Comparison of ENCODE assay signal across 9 cellular contexts in genomic region chr9:86097510-86098224, GRCh38. TPM values are rescaled to one million over a fixed set of nuclear protein-coding genes. Genes with fewer than 3 reads are reported as not detected.
DNase-seq lines count a peak whose midpoint lies in the region; TF ChIP-seq lines count a peak whose summit lies in the region.
"Had no signal": no experiment of that assay in that cellular context is flagged by ENCODE, and none has a peak within 500 bp of the region (broad histone marks: within the 10 kb centered on the region; RNA-seq: fewer than 3 reads in every experiment).

No MANE protein-coding gene starts in this region.

- no peaks in the 10 kb centered on the region for H4K20me1 ChIP-seq in GM23248 (ENCODE audit: insufficient read depth)
- H4K20me1 ChIP-seq in neural progenitor cell (ENCODE audit: low read depth): peaks cover 25% of the 10 kb centered on the region

- in situ Hi-C loops in GM23248 (cut with MboI): no loop called here

- H3K9ac ChIP-seq in GM23248 (peak overlapping the region; percentile 89), neural progenitor cell (peak overlapping the region; percentile 64)

- peaks cover 16% of the 10 kb centered on the region for H3F3A ChIP-seq in GM23248 (ENCODE audit: insufficient read depth)
- peaks cover 9% of the 10 kb centered on the region for H3F3A ChIP-seq in neural progenitor cell (ENCODE audit: low read depth)

- H3K4me1 ChIP-seq in GM23248 (ENCODE audit: insufficient read depth): peaks cover 17% of the 10 kb centered on the region
- H3K4me1 ChIP-seq in ectodermal cell (ENCODE audit: control insufficient read depth, insufficient read depth, low read length): peaks cover 17% of the 10 kb centered on the region
- peaks cover 14% of the 10 kb centered on the region for H3K4me1 ChIP-seq in neural progenitor cell

- peaks cover 2% of the 10 kb centered on the region for H3K27me3 Mint-ChIP-seq in neural progenitor cell (ENCODE audit: insufficient read depth, low read depth)

- H3K27ac ChIP-seq in GM23248 (no peak overlapping the region), ectodermal cell (ENCODE audit: insufficient read depth, low read depth, low read length, poor library complexity, severe bottlenecking) (no peak overlapping the region), neural progenitor cell (no peak overlapping the region)

- H3K4me2 ChIP-seq in GM23248 (ENCODE audit: unreplicated experiment) (peak overlapping the region; percentile 95), neural progenitor cell (peak overlapping the region; percentile 91)

- H3K4me3 ChIP-seq in GM23248 (peak overlapping the region; percentile 85), ectodermal cell (ENCODE audit: insufficient read depth, low read depth, low read length) (peak overlapping the region; percentile 93), neural progenitor cell (peak overlapping the region; percentile 87)

- peaks cover 16% of the 10 kb centered on the region for H3K36me3 Mint-ChIP-seq in neural progenitor cell

- H3K9me3 ChIP-seq in GM23248 (ENCODE audit: low read depth) (no peaks in the 10 kb centered on the region), ectodermal cell (ENCODE audit: control insufficient read depth, low read length) (no peaks in the 10 kb centered on the region), neural progenitor cell (ENCODE audit: low read depth) (no peaks in the 10 kb centered on the region)

- no peak for TF ChIP-seq CTCF in neural progenitor cell (IDR thresholded peaks at IDR 0.05)

- H2AFZ ChIP-seq in GM23248 (peak overlapping the region; percentile 93), neural progenitor cell (replicated peaks) (no peak overlapping the region)

- H3K36me3 ChIP-seq in GM23248 (ENCODE audit: low read depth): no peaks in the 10 kb centered on the region
- H3K36me3 ChIP-seq in ectodermal cell (ENCODE audit: control insufficient read depth, insufficient read depth, low read length): no peaks in the 10 kb centered on the region
- no peaks in the 10 kb centered on the region for H3K36me3 ChIP-seq in neural progenitor cell

- H3K4me3 Mint-ChIP-seq in neural progenitor cell: peak overlapping the region; percentile 80

- H3K27ac Mint-ChIP-seq in neural progenitor cell: no peak overlapping the region

- WGBS in GM23248 (ENCODE audit: low coverage in 1 of 2, low lambda C conversion rate in 2 of 2, missing lambda C conversion rate in 2 of 2), 2 experiments: 81 to 82% methylated on average over 10 of the region's 10 CpGs
- 57 to 59% methylated on average over 10 of the region's 10 CpGs for WGBS in ectodermal cell, 2 experiments

- no peaks in the 10 kb centered on the region for H3K27me3 ChIP-seq in GM23248 (replicated peaks; ENCODE audit: insufficient read depth)
- peaks cover 18% of the 10 kb centered on the region for H3K27me3 ChIP-seq in ectodermal cell (ENCODE audit: control insufficient read depth, insufficient read depth, low read length, poor library complexity, severe bottlenecking)
- peaks cover 19% of the 10 kb centered on the region for H3K27me3 ChIP-seq in neural progenitor cell

- no peaks in the 10 kb centered on the region for H3K9me2 ChIP-seq in GM23248 (ENCODE audit: insufficient read depth)

- no peak for DNase-seq in GM23248
- peak; percentile 96 for DNase-seq in NCI-H748 (lab: John Stamatoyannopoulos, UW; ENCODE audit: unreplicated experiment)
- no peak for DNase-seq in neural progenitor cell (ENCODE audit: low spot score)
- DNase-seq in activated CD4-positive, CD25-positive, alpha-beta regulatory T cell treated with anti-CD3 and anti-CD28 coated beads, Interleukin-2, amount 50 U/mL, for 72 hours: no peak
- DNase-seq in KG1 (lab: John Stamatoyannopoulos, UW): no peak
- no peak for DNase-seq in GM03348 (ENCODE audit: low spot score)
- DNase-seq in pons (ENCODE audit: low spot score): no peak
- DNase-seq: activated CD8-positive, alpha-beta memory T cell treated with anti-CD3 and anti-CD28 coated beads for 24 hours had no signal

- H3K4me1 Mint-ChIP-seq in neural progenitor cell: peaks cover 35% of the 10 kb centered on the region

- peaks cover 12% of the 10 kb centered on the region for H3K9me3 Mint-ChIP-seq in neural progenitor cell

- H3K79me2 ChIP-seq in GM23248 (ENCODE audit: insufficient read depth) (peaks cover 60% of the 10 kb centered on the region), neural progenitor cell (ENCODE audit: low read depth) (peaks cover 65% of the 10 kb centered on the region)

RNA-seq across cellular contexts. Expression of gene GOLM1, which starts 1.7 kb away (rescaled TPM):
- total RNA-seq in GM23248 (2014; rRNA removed; shearing (Covaris generic)): 48.2 and 56.2 TPM in 2 replicates
- polyA plus RNA-seq in GM23248 (2016; fragmentation: Nextera tagmentation; extraction: Ambion mirVana): 63.4 and 67.1 TPM in 2 replicates
- 130 TPM for polyA plus RNA-seq in ectodermal cell (2013, experiment 1 of 4)
- 133 TPM for polyA plus RNA-seq in ectodermal cell (2013, experiment 2 of 4)
- 98.2 TPM for polyA plus RNA-seq in ectodermal cell (2013, experiment 3 of 4)
- 115 TPM for polyA plus RNA-seq in ectodermal cell (2013, experiment 4 of 4)
- total RNA-seq in neural progenitor cell (ENCODE audit: low replicate concordance): 73.7 and 83.5 TPM in 2 replicates
